2 cellular contexts compared by ENCODE assay signal in the genomic region with DNA sequence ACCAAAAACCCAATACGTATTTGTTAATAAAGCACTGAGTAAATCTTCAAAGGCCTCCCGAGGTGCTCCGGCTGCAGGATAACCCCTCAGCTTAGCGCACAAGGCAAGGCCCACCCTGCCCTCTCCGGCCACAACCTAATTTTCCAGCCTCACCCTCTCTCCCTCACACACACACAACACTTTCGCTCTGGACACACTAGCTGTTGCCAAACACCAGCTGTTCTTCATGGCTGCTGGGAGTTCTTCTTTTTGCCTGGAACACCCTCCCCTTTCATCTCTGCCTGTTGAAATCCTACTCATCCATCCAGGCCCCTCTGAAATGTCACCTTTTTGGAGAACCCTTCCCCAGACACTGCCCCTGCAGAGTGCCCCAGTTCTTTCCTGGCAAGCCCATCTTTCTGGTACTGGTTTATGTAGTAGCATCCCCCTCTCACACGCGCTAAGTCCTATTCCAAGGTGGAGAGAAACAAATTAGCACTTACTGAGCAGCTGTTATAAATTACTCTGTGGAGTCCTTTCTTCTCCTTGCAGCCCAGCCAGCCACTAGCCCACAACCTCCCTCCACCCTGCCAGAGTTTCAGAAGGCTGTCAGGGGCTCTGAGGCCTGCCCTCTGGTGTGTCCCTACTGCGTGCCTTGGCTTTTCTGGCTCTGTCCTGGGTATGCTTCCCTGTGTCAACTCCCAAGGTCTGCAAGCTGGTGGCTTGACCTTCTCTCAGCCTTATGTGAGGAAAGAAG.
TF ChIP-seq lines count a peak whose summit lies in the region.

No MANE protein-coding gene starts in this region.

TF ChIP-seq in liver, 16 proteins besides CTCF, POLR2A, EP300 and RAD21 (continued from another document):
- TF ChIP-seq TAF1 (conservative IDR thresholded peaks at IDR 0.05) (no peak), EGR1 (IDR thresholded peaks at IDR 0.05; ENCODE audit: low read depth in 2 of 2) (no peak), FOXA1 (IDR thresholded peaks at IDR 0.05) (no peak), HNF4G (IDR thresholded peaks at IDR 0.05) (no peak), JUND (IDR thresholded peaks at IDR 0.05) (no peak), SP1 (IDR thresholded peaks at IDR 0.05) (no peak), HNF4A (conservative IDR thresholded peaks at IDR 0.05) (no peak), RXRA (IDR thresholded peaks at IDR 0.05) (no peak)
- TF ChIP-seq, protein P1, sequence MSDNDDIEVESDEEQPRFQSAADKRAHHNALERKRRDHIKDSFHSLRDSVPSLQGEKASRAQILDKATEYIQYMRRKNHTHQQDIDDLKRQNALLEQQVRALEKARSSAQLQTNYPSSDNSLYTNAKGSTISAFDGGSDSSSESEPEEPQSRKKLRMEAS (IDR thresholded peaks at IDR 0.05): no peak
- TF ChIP-seq, protein P2, sequence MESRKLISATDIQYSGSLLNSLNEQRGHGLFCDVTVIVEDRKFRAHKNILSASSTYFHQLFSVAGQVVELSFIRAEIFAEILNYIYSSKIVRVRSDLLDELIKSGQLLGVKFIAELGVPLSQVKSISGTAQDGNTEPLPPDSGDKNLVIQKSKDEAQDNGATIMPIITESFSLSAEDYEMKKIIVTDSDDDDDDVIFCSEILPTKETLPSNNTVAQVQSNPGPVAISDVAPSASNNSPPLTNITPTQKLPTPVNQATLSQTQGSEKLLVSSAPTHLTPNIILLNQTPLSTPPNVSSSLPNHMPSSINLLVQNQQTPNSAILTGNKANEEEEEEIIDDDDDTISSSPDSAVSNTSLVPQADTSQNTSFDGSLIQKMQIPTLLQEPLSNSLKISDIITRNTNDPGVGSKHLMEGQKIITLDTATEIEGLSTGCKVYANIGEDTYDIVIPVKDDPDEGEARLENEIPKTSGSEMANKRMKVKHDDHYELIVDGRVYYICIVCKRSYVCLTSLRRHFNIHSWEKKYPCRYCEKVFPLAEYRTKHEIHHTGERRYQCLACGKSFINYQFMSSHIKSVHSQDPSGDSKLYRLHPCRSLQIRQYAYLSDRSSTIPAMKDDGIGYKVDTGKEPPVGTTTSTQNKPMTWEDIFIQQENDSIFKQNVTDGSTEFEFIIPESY (IDR thresholded peaks at IDR 0.05): no peak
- TF ChIP-seq, protein P3, sequence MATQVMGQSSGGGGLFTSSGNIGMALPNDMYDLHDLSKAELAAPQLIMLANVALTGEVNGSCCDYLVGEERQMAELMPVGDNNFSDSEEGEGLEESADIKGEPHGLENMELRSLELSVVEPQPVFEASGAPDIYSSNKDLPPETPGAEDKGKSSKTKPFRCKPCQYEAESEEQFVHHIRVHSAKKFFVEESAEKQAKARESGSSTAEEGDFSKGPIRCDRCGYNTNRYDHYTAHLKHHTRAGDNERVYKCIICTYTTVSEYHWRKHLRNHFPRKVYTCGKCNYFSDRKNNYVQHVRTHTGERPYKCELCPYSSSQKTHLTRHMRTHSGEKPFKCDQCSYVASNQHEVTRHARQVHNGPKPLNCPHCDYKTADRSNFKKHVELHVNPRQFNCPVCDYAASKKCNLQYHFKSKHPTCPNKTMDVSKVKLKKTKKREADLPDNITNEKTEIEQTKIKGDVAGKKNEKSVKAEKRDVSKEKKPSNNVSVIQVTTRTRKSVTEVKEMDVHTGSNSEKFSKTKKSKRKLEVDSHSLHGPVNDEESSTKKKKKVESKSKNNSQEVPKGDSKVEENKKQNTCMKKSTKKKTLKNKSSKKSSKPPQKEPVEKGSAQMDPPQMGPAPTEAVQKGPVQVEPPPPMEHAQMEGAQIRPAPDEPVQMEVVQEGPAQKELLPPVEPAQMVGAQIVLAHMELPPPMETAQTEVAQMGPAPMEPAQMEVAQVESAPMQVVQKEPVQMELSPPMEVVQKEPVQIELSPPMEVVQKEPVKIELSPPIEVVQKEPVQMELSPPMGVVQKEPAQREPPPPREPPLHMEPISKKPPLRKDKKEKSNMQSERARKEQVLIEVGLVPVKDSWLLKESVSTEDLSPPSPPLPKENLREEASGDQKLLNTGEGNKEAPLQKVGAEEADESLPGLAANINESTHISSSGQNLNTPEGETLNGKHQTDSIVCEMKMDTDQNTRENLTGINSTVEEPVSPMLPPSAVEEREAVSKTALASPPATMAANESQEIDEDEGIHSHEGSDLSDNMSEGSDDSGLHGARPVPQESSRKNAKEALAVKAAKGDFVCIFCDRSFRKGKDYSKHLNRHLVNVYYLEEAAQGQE (IDR thresholded peaks at IDR 0.05): no peak
- TF ChIP-seq, protein P4, sequence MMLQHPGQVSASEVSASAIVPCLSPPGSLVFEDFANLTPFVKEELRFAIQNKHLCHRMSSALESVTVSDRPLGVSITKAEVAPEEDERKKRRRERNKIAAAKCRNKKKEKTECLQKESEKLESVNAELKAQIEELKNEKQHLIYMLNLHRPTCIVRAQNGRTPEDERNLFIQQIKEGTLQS (IDR thresholded peaks at IDR 0.05): no peak

TF ChIP-seq in HepG2, 621 proteins besides CTCF, POLR2A, EP300 and RAD21 (continued from another document):
- TF ChIP-seq KDM5A (IDR thresholded peaks at IDR 0.05; ENCODE audit: borderline replicate concordance, low read length) (no peak), HDAC2 (CRISPR knock-in tag; IDR thresholded peaks at IDR 0.05) (no peak), PRPF4 (IDR thresholded peaks at IDR 0.05; ENCODE audit: low read depth, low read length, poor library complexity, severe bottlenecking) (no peak), SMARCC2 (IDR thresholded peaks at IDR 0.05) (no peak), ZNF292 (CRISPR knock-in tag; IDR thresholded peaks at IDR 0.05; ENCODE audit: borderline replicate concordance, low read depth) (no peak), ARID2 (CRISPR knock-in tag; IDR thresholded peaks at IDR 0.05; ENCODE audit: borderline replicate concordance) (no peak), ZNF205 (CRISPR knock-in tag; IDR thresholded peaks at IDR 0.05) (no peak), NR2F6 (IDR thresholded peaks at IDR 0.05) (no peak), NR2F6 (CRISPR knock-in tag; IDR thresholded peaks at IDR 0.05) (no peak), PHF21A (CRISPR knock-in tag; IDR thresholded peaks at IDR 0.05) (no peak), NBN (conservative IDR thresholded peaks at IDR 0.05) (no peak), NFE2 (CRISPR knock-in tag; IDR thresholded peaks at IDR 0.05) (no peak), HOXA5 (CRISPR knock-in tag; IDR thresholded peaks at IDR 0.05) (no peak), JARID2 (CRISPR knock-in tag; IDR thresholded peaks at IDR 0.05; ENCODE audit: insufficient replicate concordance) (no peak)
- TF ChIP-seq, protein P5, sequence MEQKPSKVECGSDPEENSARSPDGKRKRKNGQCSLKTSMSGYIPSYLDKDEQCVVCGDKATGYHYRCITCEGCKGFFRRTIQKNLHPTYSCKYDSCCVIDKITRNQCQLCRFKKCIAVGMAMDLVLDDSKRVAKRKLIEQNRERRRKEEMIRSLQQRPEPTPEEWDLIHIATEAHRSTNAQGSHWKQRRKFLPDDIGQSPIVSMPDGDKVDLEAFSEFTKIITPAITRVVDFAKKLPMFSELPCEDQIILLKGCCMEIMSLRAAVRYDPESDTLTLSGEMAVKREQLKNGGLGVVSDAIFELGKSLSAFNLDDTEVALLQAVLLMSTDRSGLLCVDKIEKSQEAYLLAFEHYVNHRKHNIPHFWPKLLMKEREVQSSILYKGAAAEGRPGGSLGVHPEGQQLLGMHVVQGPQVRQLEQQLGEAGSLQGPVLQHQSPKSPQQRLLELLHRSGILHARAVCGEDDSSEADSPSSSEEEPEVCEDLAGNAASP (CRISPR knock-in tag; IDR thresholded peaks at IDR 0.05; ENCODE audit: borderline replicate concordance): no peak
- TF ChIP-seq, protein P6, sequence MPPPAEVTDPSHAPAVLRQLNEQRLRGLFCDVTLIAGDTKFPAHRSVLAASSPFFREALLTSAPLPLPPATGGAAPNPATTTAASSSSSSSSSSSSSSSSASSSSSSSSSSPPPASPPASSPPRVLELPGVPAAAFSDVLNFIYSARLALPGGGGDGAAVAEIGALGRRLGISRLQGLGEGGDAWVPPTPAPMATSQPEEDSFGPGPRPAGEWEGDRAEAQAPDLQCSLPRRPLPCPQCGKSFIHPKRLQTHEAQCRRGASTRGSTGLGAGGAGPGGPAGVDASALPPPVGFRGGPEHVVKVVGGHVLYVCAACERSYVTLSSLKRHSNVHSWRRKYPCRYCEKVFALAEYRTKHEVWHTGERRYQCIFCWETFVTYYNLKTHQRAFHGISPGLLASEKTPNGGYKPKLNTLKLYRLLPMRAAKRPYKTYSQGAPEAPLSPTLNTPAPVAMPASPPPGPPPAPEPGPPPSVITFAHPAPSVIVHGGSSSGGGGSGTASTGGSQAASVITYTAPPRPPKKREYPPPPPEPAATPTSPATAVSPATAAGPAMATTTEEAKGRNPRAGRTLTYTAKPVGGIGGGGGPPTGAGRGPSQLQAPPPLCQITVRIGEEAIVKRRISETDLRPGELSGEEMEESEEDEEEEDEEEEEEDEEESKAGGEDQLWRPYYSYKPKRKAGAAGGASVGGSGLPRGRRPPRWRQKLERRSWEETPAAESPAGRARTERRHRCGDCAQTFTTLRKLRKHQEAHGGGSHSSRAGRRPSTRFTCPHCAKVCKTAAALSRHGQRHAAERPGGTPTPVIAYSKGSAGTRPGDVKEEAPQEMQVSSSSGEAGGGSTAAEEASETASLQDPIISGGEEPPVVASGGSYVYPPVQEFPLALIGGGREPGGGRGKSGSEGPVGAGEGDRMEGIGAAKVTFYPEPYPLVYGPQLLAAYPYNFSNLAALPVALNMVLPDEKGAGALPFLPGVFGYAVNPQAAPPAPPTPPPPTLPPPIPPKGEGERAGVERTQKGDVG (CRISPR knock-in tag; IDR thresholded peaks at IDR 0.05; ENCODE audit: borderline replicate concordance): no peak
- TF ChIP-seq, protein P7, sequence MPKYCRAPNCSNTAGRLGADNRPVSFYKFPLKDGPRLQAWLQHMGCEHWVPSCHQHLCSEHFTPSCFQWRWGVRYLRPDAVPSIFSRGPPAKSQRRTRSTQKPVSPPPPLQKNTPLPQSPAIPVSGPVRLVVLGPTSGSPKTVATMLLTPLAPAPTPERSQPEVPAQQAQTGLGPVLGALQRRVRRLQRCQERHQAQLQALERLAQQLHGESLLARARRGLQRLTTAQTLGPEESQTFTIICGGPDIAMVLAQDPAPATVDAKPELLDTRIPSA (CRISPR knock-in tag; IDR thresholded peaks at IDR 0.05; ENCODE audit: borderline replicate concordance): no peak
- TF ChIP-seq, protein P8, sequence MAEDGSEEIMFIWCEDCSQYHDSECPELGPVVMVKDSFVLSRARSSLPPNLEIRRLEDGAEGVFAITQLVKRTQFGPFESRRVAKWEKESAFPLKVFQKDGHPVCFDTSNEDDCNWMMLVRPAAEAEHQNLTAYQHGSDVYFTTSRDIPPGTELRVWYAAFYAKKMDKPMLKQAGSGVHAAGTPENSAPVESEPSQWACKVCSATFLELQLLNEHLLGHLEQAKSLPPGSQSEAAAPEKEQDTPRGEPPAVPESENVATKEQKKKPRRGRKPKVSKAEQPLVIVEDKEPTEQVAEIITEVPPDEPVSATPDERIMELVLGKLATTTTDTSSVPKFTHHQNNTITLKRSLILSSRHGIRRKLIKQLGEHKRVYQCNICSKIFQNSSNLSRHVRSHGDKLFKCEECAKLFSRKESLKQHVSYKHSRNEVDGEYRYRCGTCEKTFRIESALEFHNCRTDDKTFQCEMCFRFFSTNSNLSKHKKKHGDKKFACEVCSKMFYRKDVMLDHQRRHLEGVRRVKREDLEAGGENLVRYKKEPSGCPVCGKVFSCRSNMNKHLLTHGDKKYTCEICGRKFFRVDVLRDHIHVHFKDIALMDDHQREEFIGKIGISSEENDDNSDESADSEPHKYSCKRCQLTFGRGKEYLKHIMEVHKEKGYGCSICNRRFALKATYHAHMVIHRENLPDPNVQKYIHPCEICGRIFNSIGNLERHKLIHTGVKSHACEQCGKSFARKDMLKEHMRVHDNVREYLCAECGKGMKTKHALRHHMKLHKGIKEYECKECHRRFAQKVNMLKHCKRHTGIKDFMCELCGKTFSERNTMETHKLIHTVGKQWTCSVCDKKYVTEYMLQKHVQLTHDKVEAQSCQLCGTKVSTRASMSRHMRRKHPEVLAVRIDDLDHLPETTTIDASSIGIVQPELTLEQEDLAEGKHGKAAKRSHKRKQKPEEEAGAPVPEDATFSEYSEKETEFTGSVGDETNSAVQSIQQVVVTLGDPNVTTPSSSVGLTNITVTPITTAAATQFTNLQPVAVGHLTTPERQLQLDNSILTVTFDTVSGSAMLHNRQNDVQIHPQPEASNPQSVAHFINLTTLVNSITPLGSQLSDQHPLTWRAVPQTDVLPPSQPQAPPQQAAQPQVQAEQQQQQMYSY (CRISPR knock-in tag; IDR thresholded peaks at IDR 0.05): no peak
- TF ChIP-seq, protein P9, sequence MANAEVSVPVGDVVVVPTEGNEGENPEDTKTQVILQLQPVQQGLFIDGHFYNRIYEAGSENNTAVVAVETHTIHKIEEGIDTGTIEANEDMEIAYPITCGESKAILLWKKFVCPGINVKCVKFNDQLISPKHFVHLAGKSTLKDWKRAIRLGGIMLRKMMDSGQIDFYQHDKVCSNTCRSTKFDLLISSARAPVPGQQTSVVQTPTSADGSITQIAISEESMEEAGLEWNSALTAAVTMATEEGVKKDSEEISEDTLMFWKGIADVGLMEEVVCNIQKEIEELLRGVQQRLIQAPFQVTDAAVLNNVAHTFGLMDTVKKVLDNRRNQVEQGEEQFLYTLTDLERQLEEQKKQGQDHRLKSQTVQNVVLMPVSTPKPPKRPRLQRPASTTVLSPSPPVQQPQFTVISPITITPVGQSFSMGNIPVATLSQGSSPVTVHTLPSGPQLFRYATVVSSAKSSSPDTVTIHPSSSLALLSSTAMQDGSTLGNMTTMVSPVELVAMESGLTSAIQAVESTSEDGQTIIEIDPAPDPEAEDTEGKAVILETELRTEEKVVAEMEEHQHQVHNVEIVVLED (CRISPR knock-in tag; IDR thresholded peaks at IDR 0.05; ENCODE audit: borderline replicate concordance): no peak
TF ChIP-seq in HepG2: peak in this region for 0.
